In genomic region chr3:72042397-72043211, GRCh38 we compare ENCODE assay signal across 13 cellular contexts.
DNase-seq lines count a peak whose midpoint lies in the region; ATAC-seq and TF ChIP-seq lines count a peak whose summit lies in the region.
"Had no signal": no experiment of that assay in that cellular context is flagged by ENCODE, and none has a peak within 500 bp of the region (broad histone marks: within the 10 kb centered on the region; RNA-seq: fewer than 3 reads in every experiment).

No MANE protein-coding gene starts in this region.

- H3K4me1 ChIP-seq in mesenchymal stem cell (ENCODE audit: control insufficient read depth, insufficient read depth, low read depth, low read length): peaks cover 2% of the 10 kb centered on the region
- no peaks in the 10 kb centered on the region for H3K4me1 ChIP-seq in HAP-1

- peak overlapping the region; percentile 37 for H3K27ac Mint-ChIP-seq in chondrocyte (ENCODE audit: unreplicated experiment)

- no peak overlapping the region for H2BK5ac ChIP-seq in mesenchymal stem cell (ENCODE audit: low read depth, low read length, poor library complexity, severe bottlenecking)

- no peak overlapping the region for H3K27ac ChIP-seq in mesenchymal stem cell (ENCODE audit: low read length, poor library complexity, severe bottlenecking)
- H3K27ac ChIP-seq: C4-2B, stomach had no signal

- H3K36me3 ChIP-seq in mesenchymal stem cell (ENCODE audit: control insufficient read depth in 1 of 2, insufficient read depth in 2 of 2, low read depth in 1 of 2, low read length in 2 of 2): no peaks in the 10 kb centered on the region
- H3K36me3 ChIP-seq in HAP-1 (replicated peaks): no peaks in the 10 kb centered on the region
- H3K36me3 ChIP-seq: stomach had no signal

- peaks cover 14 to 21% of the 10 kb centered on the region in 2 experiments for H3K27me3 ChIP-seq in mesenchymal stem cell (ENCODE audit: control insufficient read depth in 1 of 2, insufficient read depth in 1 of 2, low read length in 2 of 2)
- peaks cover 3% of the 10 kb centered on the region; the same call in 1 of the 2 replicates for H3K27me3 ChIP-seq in HAP-1 (ENCODE audit: low read depth)
- H3K27me3 ChIP-seq: stomach had no signal

- H3K14ac ChIP-seq in mesenchymal stem cell (ENCODE audit: low read length in 2 of 2): no peak overlapping the region

- DNase-seq in AG20443 (ENCODE audit: low spot score): peak; percentile 80
- DNase-seq in KG1 (lab: John Stamatoyannopoulos, UW): peak; percentile 53
- DNase-seq in chondrocyte (ENCODE audit: low spot score): no peak
- peak; percentile 89 for DNase-seq in mesenchymal stem cell
- no peak for DNase-seq in superior temporal gyrus (ENCODE audit: extremely low spot score)
- no peak for DNase-seq in HAP-1 (ENCODE audit: low spot score in 2 of 2)
- no peak for DNase-seq in central memory CD4-positive, alpha-beta T cell
- DNase-seq: GOT3; KBM-7; stimulated activated CD4-positive, alpha-beta T cell treated with anti-CD3 and anti-CD28 coated beads, Interleukin-4, amount 100 ng/mL, for 1 hour; stomach had no signal

- H3K23ac ChIP-seq in mesenchymal stem cell (ENCODE audit: low read length in 2 of 2): no peak overlapping the region

- no peak overlapping the region for H3K9ac ChIP-seq in mesenchymal stem cell (ENCODE audit: low read length)

- WGBS in mesenchymal stem cell: 75% methylated on average over 7 of the region's 7 CpGs

- no peak overlapping the region for H3K4me3 Mint-ChIP-seq in chondrocyte (ENCODE audit: unreplicated experiment)

- H3K4me3 ChIP-seq in mesenchymal stem cell (ENCODE audit: insufficient read depth in 1 of 2, low read depth in 1 of 2, low read length in 2 of 2): no peak overlapping the region
- no peak overlapping the region for H3K4me3 ChIP-seq in HAP-1
- H3K4me3 ChIP-seq: stomach had no signal

- H3K9me3 ChIP-seq in mesenchymal stem cell (ENCODE audit: control insufficient read depth, low read length) (no peaks in the 10 kb centered on the region), HAP-1 (no peaks in the 10 kb centered on the region)
- H3K9me3 ChIP-seq: stomach had no signal

- no peak overlapping the region for H2BK120ac ChIP-seq in mesenchymal stem cell (ENCODE audit: low read depth, low read length)

- no peaks in the 10 kb centered on the region for H3K36me3 Mint-ChIP-seq in chondrocyte (ENCODE audit: low read depth)

- H2BK12ac ChIP-seq in mesenchymal stem cell (ENCODE audit: low read length in 2 of 2): no peak overlapping the region

- H3K79me1 ChIP-seq in mesenchymal stem cell (replicated peaks; ENCODE audit: low read length, poor library complexity, severe bottlenecking): no peaks in the 10 kb centered on the region

- no peak overlapping the region for H3K4ac ChIP-seq in mesenchymal stem cell (ENCODE audit: low read depth in 1 of 2, low read length in 2 of 2)

- H4K8ac ChIP-seq in mesenchymal stem cell (ENCODE audit: low read length): no peak overlapping the region

- no peak overlapping the region for H3K4me2 ChIP-seq in mesenchymal stem cell (ENCODE audit: low read length, poor library complexity, severe bottlenecking)

- peaks cover 16% of the 10 kb centered on the region for H3K4me1 Mint-ChIP-seq in chondrocyte (ENCODE audit: low read depth)

- no peak overlapping the region for H4K91ac ChIP-seq in mesenchymal stem cell (ENCODE audit: low read length)

- H2AK5ac ChIP-seq in mesenchymal stem cell (ENCODE audit: low read length, severe bottlenecking): no peak overlapping the region

- TF ChIP-seq CTCF in chondrocyte (IDR thresholded peaks at IDR 0.05): no peak

- H3K9me3 Mint-ChIP-seq in chondrocyte (ENCODE audit: low read depth): peaks cover under 1% of the 10 kb centered on the region

- H2AFZ ChIP-seq in mesenchymal stem cell (ENCODE audit: low read depth, low read length): no peak overlapping the region

- no peak overlapping the region for H2BK15ac ChIP-seq in mesenchymal stem cell (ENCODE audit: low read depth, poor library complexity, severe bottlenecking)

- no peak for ATAC-seq in HG02759 (IDR thresholded peaks at IDR 0.05; ENCODE audit: unreplicated experiment)

- H3K27me3 Mint-ChIP-seq in chondrocyte (ENCODE audit: low read depth): peaks cover 12% of the 10 kb centered on the region

- H3K18ac ChIP-seq in mesenchymal stem cell (ENCODE audit: low read depth in 1 of 2, low read length in 2 of 2): no peak overlapping the region

- in situ Hi-C loops in HAP-1 (cut with MboI; ENCODE audit: low sequenced_read_pairs): no loop called here

Comparison
In these comparisons a context has a peak if more than half of its experiments do, and no peak if none do; other contexts are left out.
1. DNase-seq: peak in AG20443 (single experiment), KG1 (single experiment) and mesenchymal stem cell (single experiment); none in chondrocyte (single experiment), superior temporal gyrus (single experiment), HAP-1 (0 of 2) and central memory CD4-positive, alpha-beta T cell (single experiment).